1 cellular context compared by ENCODE assay signal in the genomic region with DNA sequence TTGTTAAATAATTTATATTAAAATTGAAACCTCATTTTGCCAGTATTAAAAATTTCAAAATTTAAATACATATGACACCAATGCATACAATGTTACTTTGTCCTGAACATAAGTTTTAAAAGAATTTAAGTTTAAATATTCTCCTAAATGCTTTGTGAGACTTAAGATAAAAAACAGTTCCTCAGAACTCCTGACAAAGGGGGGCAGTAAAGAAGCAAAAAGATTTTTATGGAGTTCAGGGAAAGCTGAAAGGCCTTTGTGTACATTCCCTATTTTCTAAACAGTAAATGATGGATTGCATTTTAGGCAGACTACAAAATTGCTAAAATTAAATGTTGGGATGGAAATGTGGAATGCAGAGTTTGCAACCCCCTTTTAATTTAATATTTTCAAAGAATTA.
TF ChIP-seq lines count a peak whose summit lies in the region.

No MANE protein-coding gene starts in this region.

TF ChIP-seq in GM23338, 12 proteins besides CTCF, POLR2A, EP300 and RAD21 (continued from another document):
- TF ChIP-seq, protein P1, sequence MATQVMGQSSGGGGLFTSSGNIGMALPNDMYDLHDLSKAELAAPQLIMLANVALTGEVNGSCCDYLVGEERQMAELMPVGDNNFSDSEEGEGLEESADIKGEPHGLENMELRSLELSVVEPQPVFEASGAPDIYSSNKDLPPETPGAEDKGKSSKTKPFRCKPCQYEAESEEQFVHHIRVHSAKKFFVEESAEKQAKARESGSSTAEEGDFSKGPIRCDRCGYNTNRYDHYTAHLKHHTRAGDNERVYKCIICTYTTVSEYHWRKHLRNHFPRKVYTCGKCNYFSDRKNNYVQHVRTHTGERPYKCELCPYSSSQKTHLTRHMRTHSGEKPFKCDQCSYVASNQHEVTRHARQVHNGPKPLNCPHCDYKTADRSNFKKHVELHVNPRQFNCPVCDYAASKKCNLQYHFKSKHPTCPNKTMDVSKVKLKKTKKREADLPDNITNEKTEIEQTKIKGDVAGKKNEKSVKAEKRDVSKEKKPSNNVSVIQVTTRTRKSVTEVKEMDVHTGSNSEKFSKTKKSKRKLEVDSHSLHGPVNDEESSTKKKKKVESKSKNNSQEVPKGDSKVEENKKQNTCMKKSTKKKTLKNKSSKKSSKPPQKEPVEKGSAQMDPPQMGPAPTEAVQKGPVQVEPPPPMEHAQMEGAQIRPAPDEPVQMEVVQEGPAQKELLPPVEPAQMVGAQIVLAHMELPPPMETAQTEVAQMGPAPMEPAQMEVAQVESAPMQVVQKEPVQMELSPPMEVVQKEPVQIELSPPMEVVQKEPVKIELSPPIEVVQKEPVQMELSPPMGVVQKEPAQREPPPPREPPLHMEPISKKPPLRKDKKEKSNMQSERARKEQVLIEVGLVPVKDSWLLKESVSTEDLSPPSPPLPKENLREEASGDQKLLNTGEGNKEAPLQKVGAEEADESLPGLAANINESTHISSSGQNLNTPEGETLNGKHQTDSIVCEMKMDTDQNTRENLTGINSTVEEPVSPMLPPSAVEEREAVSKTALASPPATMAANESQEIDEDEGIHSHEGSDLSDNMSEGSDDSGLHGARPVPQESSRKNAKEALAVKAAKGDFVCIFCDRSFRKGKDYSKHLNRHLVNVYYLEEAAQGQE (IDR thresholded peaks at IDR 0.05; ENCODE audit: unreplicated experiment): no peak
- TF ChIP-seq, protein P2, sequence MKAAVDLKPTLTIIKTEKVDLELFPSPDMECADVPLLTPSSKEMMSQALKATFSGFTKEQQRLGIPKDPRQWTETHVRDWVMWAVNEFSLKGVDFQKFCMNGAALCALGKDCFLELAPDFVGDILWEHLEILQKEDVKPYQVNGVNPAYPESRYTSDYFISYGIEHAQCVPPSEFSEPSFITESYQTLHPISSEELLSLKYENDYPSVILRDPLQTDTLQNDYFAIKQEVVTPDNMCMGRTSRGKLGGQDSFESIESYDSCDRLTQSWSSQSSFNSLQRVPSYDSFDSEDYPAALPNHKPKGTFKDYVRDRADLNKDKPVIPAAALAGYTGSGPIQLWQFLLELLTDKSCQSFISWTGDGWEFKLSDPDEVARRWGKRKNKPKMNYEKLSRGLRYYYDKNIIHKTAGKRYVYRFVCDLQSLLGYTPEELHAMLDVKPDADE (IDR thresholded peaks at IDR 0.05): no peak
- no peak for TF ChIP-seq JUNB (IDR thresholded peaks at IDR 0.05; ENCODE audit: unreplicated experiment)
- TF ChIP-seq ZNF114 (CRISPR knock-in tag; IDR thresholded peaks at IDR 0.05): no peak
- no peak for TF ChIP-seq EZH2 (IDR thresholded peaks at IDR 0.05; ENCODE audit: low read depth, unreplicated experiment)
- TF ChIP-seq EZH2phosphoT487 (IDR thresholded peaks at IDR 0.05; ENCODE audit: unreplicated experiment): no peak
- no peak for TF ChIP-seq NANOG (IDR thresholded peaks at IDR 0.05; ENCODE audit: borderline replicate concordance)
- TF ChIP-seq, protein P3, sequence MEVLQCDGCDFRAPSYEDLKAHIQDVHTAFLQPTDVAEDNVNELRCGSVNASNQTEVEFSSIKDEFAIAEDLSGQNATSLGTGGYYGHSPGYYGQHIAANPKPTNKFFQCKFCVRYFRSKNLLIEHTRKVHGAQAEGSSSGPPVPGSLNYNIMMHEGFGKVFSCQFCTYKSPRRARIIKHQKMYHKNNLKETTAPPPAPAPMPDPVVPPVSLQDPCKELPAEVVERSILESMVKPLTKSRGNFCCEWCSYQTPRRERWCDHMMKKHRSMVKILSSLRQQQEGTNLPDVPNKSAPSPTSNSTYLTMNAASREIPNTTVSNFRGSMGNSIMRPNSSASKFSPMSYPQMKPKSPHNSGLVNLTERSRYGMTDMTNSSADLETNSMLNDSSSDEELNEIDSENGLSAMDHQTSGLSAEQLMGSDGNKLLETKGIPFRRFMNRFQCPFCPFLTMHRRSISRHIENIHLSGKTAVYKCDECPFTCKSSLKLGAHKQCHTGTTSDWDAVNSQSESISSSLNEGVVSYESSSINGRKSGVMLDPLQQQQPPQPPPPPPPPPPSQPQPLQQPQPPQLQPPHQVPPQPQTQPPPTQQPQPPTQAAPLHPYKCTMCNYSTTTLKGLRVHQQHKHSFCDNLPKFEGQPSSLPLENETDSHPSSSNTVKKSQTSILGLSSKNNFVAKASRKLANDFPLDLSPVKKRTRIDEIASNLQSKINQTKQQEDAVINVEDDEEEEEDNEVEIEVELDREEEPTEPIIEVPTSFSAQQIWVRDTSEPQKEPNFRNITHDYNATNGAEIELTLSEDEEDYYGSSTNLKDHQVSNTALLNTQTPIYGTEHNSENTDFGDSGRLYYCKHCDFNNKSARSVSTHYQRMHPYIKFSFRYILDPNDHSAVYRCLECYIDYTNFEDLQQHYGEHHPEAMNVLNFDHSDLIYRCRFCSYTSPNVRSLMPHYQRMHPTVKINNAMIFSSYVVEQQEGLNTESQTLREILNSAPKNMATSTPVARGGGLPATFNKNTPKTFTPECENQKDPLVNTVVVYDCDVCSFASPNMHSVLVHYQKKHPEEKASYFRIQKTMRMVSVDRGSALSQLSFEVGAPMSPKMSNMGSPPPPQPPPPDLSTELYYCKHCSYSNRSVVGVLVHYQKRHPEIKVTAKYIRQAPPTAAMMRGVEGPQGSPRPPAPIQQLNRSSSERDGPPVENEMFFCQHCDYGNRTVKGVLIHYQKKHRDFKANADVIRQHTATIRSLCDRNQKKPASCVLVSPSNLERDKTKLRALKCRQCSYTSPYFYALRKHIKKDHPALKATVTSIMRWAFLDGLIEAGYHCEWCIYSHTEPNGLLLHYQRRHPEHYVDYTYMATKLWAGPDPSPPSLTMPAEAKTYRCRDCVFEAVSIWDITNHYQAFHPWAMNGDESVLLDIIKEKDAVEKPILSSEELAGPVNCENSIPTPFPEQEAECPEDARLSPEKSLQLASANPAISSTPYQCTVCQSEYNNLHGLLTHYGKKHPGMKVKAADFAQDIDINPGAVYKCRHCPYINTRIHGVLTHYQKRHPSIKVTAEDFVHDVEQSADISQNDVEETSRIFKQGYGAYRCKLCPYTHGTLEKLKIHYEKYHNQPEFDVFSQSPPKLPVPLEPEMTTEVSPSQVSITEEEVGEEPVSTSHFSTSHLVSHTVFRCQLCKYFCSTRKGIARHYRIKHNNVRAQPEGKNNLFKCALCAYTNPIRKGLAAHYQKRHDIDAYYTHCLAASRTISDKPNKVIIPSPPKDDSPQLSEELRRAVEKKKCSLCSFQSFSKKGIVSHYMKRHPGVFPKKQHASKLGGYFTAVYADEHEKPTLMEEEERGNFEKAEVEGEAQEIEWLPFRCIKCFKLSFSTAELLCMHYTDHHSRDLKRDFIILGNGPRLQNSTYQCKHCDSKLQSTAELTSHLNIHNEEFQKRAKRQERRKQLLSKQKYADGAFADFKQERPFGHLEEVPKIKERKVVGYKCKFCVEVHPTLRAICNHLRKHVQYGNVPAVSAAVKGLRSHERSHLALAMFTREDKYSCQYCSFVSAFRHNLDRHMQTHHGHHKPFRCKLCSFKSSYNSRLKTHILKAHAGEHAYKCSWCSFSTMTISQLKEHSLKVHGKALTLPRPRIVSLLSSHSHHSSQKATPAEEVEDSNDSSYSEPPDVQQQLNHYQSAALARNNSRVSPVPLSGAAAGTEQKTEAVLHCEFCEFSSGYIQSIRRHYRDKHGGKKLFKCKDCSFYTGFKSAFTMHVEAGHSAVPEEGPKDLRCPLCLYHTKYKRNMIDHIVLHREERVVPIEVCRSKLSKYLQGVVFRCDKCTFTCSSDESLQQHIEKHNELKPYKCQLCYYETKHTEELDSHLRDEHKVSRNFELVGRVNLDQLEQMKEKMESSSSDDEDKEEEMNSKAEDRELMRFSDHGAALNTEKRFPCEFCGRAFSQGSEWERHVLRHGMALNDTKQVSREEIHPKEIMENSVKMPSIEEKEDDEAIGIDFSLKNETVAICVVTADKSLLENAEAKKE (CRISPR knock-in tag; IDR thresholded peaks at IDR 0.05): no peak
- no peak for TF ChIP-seq POLR2AphosphoS5 (IDR thresholded peaks at IDR 0.05; ENCODE audit: low read depth)
- TF ChIP-seq CREB1 (CRISPR knock-in tag; IDR thresholded peaks at IDR 0.05; ENCODE audit: low read depth): no peak
- no peak for TF ChIP-seq ZNF331 (CRISPR knock-in tag; IDR thresholded peaks at IDR 0.05; ENCODE audit: low read depth)
